In genomic region chr1:61639937-61640336, GRCh38 we compare ENCODE assay signal across 21 cellular contexts.
DNase-seq lines count a peak whose midpoint lies in the region; ATAC-seq and TF ChIP-seq lines count a peak whose summit lies in the region.
"Had no signal": no experiment of that assay in that cellular context is flagged by ENCODE, and none has a peak within 500 bp of the region (broad histone marks: within the 10 kb centered on the region; RNA-seq: fewer than 3 reads in every experiment).

No MANE protein-coding gene starts in this region.

- H3K4me1 ChIP-seq in heart left ventricle = peaks cover 0 to 46% (median 10%) of the 10 kb centered on the region in 12 donors
- H3K4me1 ChIP-seq in prostate gland (replicated peaks) = peaks cover 11% of the 10 kb centered on the region
- peaks cover 3 to 9% (median 7%) of the 10 kb centered on the region in 4 donors for H3K4me1 ChIP-seq in transverse colon
- H3K4me1 ChIP-seq: foreskin keratinocyte had no signal

- H3K27me3 Mint-ChIP-seq in brain = peaks cover 5% of the 10 kb centered on the region
- H3K27me3 Mint-ChIP-seq: activated CD4-positive, alpha-beta T cell treated with anti-CD3 and anti-CD28 coated beads for 36 hours had no signal

- peaks cover 27% of the 10 kb centered on the region for H3K4me1 Mint-ChIP-seq in brain

- TF ChIP-seq EP300 in transverse colon (IDR thresholded peaks at IDR 0.05; ENCODE audit: low read depth) = no peak

- peaks cover 0 to 5% (median 3%) of the 10 kb centered on the region in 5 experiments for H3K9me3 Mint-ChIP-seq in brain
- H3K9me3 Mint-ChIP-seq: CD4-positive, alpha-beta memory T cell; immature natural killer cell; stimulated activated effector memory CD8-positive, alpha-beta T cell treated with anti-CD3 and anti-CD28 coated beads, Interleukin-12 subunit alpha, Interleukin-12 subunit beta, amount 100 ng/mL, for 72 hours; T-helper 2 cell treated with Interferon-gamma antibody and Interleukin-4, amounts not matched to agents 5 μg/mL and 100 μg/mL, for 36 hours had no signal

- H3K9me3 ChIP-seq in heart left ventricle (no peaks in the 10 kb centered on the region), prostate gland (no peaks in the 10 kb centered on the region), transverse colon (no peaks in the 10 kb centered on the region)

- ATAC-seq in heart left ventricle (no peak), left ventricle myocardium superior (no peak), GM19328 (IDR thresholded peaks at IDR 0.05; ENCODE audit: unreplicated experiment) (no peak)
- ATAC-seq: activated CD4-positive, alpha-beta T cell treated with anti-CD3 and anti-CD28 coated beads for 36 hours; esophagus mucosa; foreskin keratinocyte; HCT116; left colon; stimulated activated effector memory CD8-positive, alpha-beta T cell treated with anti-CD3 and anti-CD28 coated beads, Interleukin-12 subunit alpha, Interleukin-12 subunit beta, amount 100 ng/mL, for 72 hours had no signal

- intact Hi-C loops in heart left ventricle (cut with DNase I) = loop anchor here in 9 of 10 donors (5.0 to 10.0 kb wide), 10 partner anchors 178 to 1355 kb away; no protein-coding TSS in a partner anchor
- intact Hi-C loops in left ventricle myocardium superior (cut with micrococcal nuclease) = no loop called here
- intact Hi-C loops in prostate gland (cut with DNase I) = loop anchor here (5.0 kb wide), 2 partner anchors 188 to 212 kb away; no protein-coding TSS in a partner anchor
- intact Hi-C loops in transverse colon (cut with DNase I; ENCODE audit: low total_unique reads) = no loop called here

- TF ChIP-seq CTCF in heart left ventricle (IDR thresholded peaks at IDR 0.05) (no peak), brain (conservative IDR thresholded peaks at IDR 0.05) (no peak), prostate gland (IDR thresholded peaks at IDR 0.05) (no peak), transverse colon (IDR thresholded peaks at IDR 0.05) (no peak)

- no peaks in the 10 kb centered on the region for H3K36me3 Mint-ChIP-seq in brain
- H3K36me3 Mint-ChIP-seq: CD4-positive, alpha-beta memory T cell; immature natural killer cell; stimulated activated effector memory CD8-positive, alpha-beta T cell treated with anti-CD3 and anti-CD28 coated beads, Interleukin-12 subunit alpha, Interleukin-12 subunit beta, amount 100 ng/mL, for 72 hours had no signal

- H3K4me3 ChIP-seq in heart left ventricle (no peak overlapping the region), prostate gland (no peak overlapping the region), transverse colon (no peak overlapping the region)
- H3K4me3 ChIP-seq: PC-9 had no signal

- TF ChIP-seq POLR2A in heart left ventricle (IDR thresholded peaks at IDR 0.05) (no peak), prostate gland (IDR thresholded peaks at IDR 0.05) (no peak), transverse colon (IDR thresholded peaks at IDR 0.05) (no peak)

- in situ Hi-C loops in transverse colon (cut with MboI; ENCODE audit: low pct_ligation_motif_present in 1 of 4, low pct_unique_long_range_greater_than_20kb in 1 of 4, low sequenced_read_pairs in 3 of 4) = loop anchor here in 1 of 4 donors (25.0 kb wide), 1 partner anchor 578 kb away; no protein-coding TSS in a partner anchor

- no peak for DNase-seq in heart left ventricle
- DNase-seq in left ventricle myocardium superior = no peak
- no peak for DNase-seq in prostate gland (ENCODE audit: low spot score)
- no peak for DNase-seq in transverse colon
- no peak for DNase-seq in DMS79 treated with DMSO at 0.1 percent for 48 hours (lab: John Stamatoyannopoulos, UW)
- no peak for DNase-seq in activated CD4-positive, alpha-beta T cell treated with anti-CD3 and anti-CD28 coated beads for 48 hours
- DNase-seq: activated CD4-positive, alpha-beta T cell treated with anti-CD3 and anti-CD28 coated beads for 36 hours; AML-193; CD4-positive, alpha-beta memory T cell; foreskin keratinocyte; immature natural killer cell; KG1; left colon; mesenchymal stem cell; PC-9 had no signal

- H3K27ac ChIP-seq in heart left ventricle = peak overlapping the region in 11 of 12 donors; percentile 6 to 88 (median 77)
- peak overlapping the region; percentile 51 to 67 for H3K27ac ChIP-seq in prostate gland
- H3K27ac ChIP-seq in transverse colon = peak overlapping the region; percentile 14 to 75 (median 58)
- H3K27ac ChIP-seq: foreskin keratinocyte, PC-9 had no signal

- WGBS in heart left ventricle, 4 donors = 93 to 97% (median 95%) methylated on average over 7 of the region's 7 CpGs
- 88% methylated on average over 7 of the region's 7 CpGs for WGBS in prostate gland
- WGBS in transverse colon (ENCODE audit: low coverage in 1 of 2), 2 donors = 88 to 89% methylated on average over 7 of the region's 7 CpGs

- H3K36me3 ChIP-seq in heart left ventricle = no peaks in the 10 kb centered on the region
- no peaks in the 10 kb centered on the region for H3K36me3 ChIP-seq in prostate gland
- no peaks in the 10 kb centered on the region for H3K36me3 ChIP-seq in transverse colon

- peak overlapping the region in 3 of 5 experiments; percentile 18 to 61 (median 39) for H3K27ac Mint-ChIP-seq in brain
- H3K27ac Mint-ChIP-seq: activated CD4-positive, alpha-beta T cell treated with anti-CD3 and anti-CD28 coated beads for 36 hours; CD4-positive, alpha-beta memory T cell; immature natural killer cell; stimulated activated effector memory CD8-positive, alpha-beta T cell treated with anti-CD3 and anti-CD28 coated beads, Interleukin-12 subunit alpha, Interleukin-12 subunit beta, amount 100 ng/mL, for 72 hours; T-helper 2 cell treated with Interferon-gamma antibody and Interleukin-4, amounts not matched to agents 5 μg/mL and 100 μg/mL, for 36 hours had no signal

- no peaks in the 10 kb centered on the region for H3K27me3 ChIP-seq in heart left ventricle
- H3K27me3 ChIP-seq in prostate gland (replicated peaks; ENCODE audit: insufficient read depth) = no peaks in the 10 kb centered on the region
- no peaks in the 10 kb centered on the region for H3K27me3 ChIP-seq in transverse colon
- H3K27me3 ChIP-seq: foreskin keratinocyte had no signal

- H3K4me3 Mint-ChIP-seq in brain = no peak overlapping the region
- H3K4me3 Mint-ChIP-seq: activated CD4-positive, alpha-beta T cell treated with anti-CD3 and anti-CD28 coated beads for 36 hours; CD4-positive, alpha-beta memory T cell; immature natural killer cell; stimulated activated effector memory CD8-positive, alpha-beta T cell treated with anti-CD3 and anti-CD28 coated beads, Interleukin-12 subunit alpha, Interleukin-12 subunit beta, amount 100 ng/mL, for 72 hours; T-helper 2 cell treated with Interferon-gamma antibody and Interleukin-4, amounts not matched to agents 5 μg/mL and 100 μg/mL, for 36 hours had no signal

Comparison
In these comparisons a context has a peak if more than half of its experiments do, and no peak if none do; other contexts are left out.
1. intact Hi-C loops: an anchor here in heart left ventricle (5.0 to 10.0 kb wide) and prostate gland (5.0 kb wide); none called in left ventricle myocardium superior and transverse colon.